Comparison of ENCODE assay signal across 8 cellular contexts in genomic region chr1:32413507-32414185, GRCh38. TPM values are rescaled to one million over a fixed set of nuclear protein-coding genes. Genes with fewer than 3 reads are reported as not detected.
DNase-seq lines count a peak whose midpoint lies in the region; ATAC-seq and TF ChIP-seq lines count a peak whose summit lies in the region.

No MANE protein-coding gene starts in this region.

- peaks cover 2 to 4% (median 2%) of the 10 kb centered on the region in 3 donors for H3K4me1 Mint-ChIP-seq in T-cell
- H3K4me1 Mint-ChIP-seq in activated naive CD8-positive, alpha-beta T cell treated with anti-CD3 and anti-CD28 coated beads, Interleukin-2, amount 10 ng/mL, durations not matched to agents 7 days and 5 days, result peaks cover 3% of the 10 kb centered on the region

- ATAC-seq in T-cell (replicated peaks in 1 of 4) (peak; percentile 64 to 89 (median 86)), HG03159 (IDR thresholded peaks at IDR 0.05; ENCODE audit: unreplicated experiment) (no peak)
- peak; percentile 78 for ATAC-seq in activated naive CD8-positive, alpha-beta T cell treated with anti-CD3 and anti-CD28 coated beads, Interleukin-2, amount 10 ng/mL, durations not matched to agents 7 days and 5 days (ENCODE audit: low read depth)

- H3K4me1 ChIP-seq in right atrium auricular region, result no peaks in the 10 kb centered on the region

- peaks cover 0 to 16% of the 10 kb centered on the region in 2 donors for H3K9me3 ChIP-seq in right atrium auricular region

- POLR2A ChIA-PET in T-cell (lab: Charles Lee), result no interaction called here
- POLR2A ChIA-PET in activated naive CD8-positive, alpha-beta T cell treated with anti-CD3 and anti-CD28 coated beads, Interleukin-2, amount 10 ng/mL, durations not matched to agents 7 days and 5 days (lab: Charles Lee), result no interaction called here

- no peaks in the 10 kb centered on the region for H3K36me3 ChIP-seq in right atrium auricular region

- no peaks in the 10 kb centered on the region for H3K36me3 Mint-ChIP-seq in T-cell
- no peaks in the 10 kb centered on the region for H3K36me3 Mint-ChIP-seq in activated naive CD8-positive, alpha-beta T cell treated with anti-CD3 and anti-CD28 coated beads, Interleukin-2, amount 10 ng/mL, durations not matched to agents 7 days and 5 days

- no peaks in the 10 kb centered on the region for H3K9me3 Mint-ChIP-seq in T-cell
- H3K9me3 Mint-ChIP-seq in activated naive CD8-positive, alpha-beta T cell treated with anti-CD3 and anti-CD28 coated beads, Interleukin-2, amount 10 ng/mL, durations not matched to agents 7 days and 5 days, result no peaks in the 10 kb centered on the region

- DNase-seq in GM03348 (ENCODE audit: low spot score) (peak; percentile 69), NCI-H1048 (lab: John Stamatoyannopoulos, UW) (peak; percentile 76), T-cell (peak; percentile 24 to 78 (median 60)), right atrium auricular region (ENCODE audit: low spot score) (peak; percentile 61), occipital lobe (lab: John Stamatoyannopoulos, UW) (no peak)
- peak; percentile 47 for DNase-seq in activated naive CD8-positive, alpha-beta T cell treated with anti-CD3 and anti-CD28 coated beads, Interleukin-2, amount 10 ng/mL, durations not matched to agents 7 days and 5 days
- peak; percentile 36 to 85 (median 65) for DNase-seq in stimulated activated CD4-positive, alpha-beta T cell treated with anti-CD3 and anti-CD28 coated beads, Interleukin-12 subunit alpha, Interleukin-12 subunit beta, amount 100 ng/mL, for 48 hours (ENCODE audit: low read depth in 2 of 3, low spot score in 1 of 3)

- H3K4me3 Mint-ChIP-seq in T-cell, result no peak overlapping the region
- no peak overlapping the region for H3K4me3 Mint-ChIP-seq in activated naive CD8-positive, alpha-beta T cell treated with anti-CD3 and anti-CD28 coated beads, Interleukin-2, amount 10 ng/mL, durations not matched to agents 7 days and 5 days

- no peak overlapping the region for H3K27ac ChIP-seq in right atrium auricular region

- no peaks in the 10 kb centered on the region for H3K27me3 ChIP-seq in right atrium auricular region

- H3K27ac Mint-ChIP-seq in T-cell, result peak overlapping the region in 1 of 2 donors; percentile 0
- no peak overlapping the region for H3K27ac Mint-ChIP-seq in activated naive CD8-positive, alpha-beta T cell treated with anti-CD3 and anti-CD28 coated beads, Interleukin-2, amount 10 ng/mL, durations not matched to agents 7 days and 5 days

- peak; percentile 40 to 75 for TF ChIP-seq CTCF in right atrium auricular region (IDR thresholded peaks at IDR 0.05)

- no peak overlapping the region for H3K4me3 ChIP-seq in right atrium auricular region

- CTCF ChIA-PET in T-cell (lab: Charles Lee), result interaction anchor here in 1 of 2 donors (0.5 to 1.3 kb wide), 3 partner anchors 12 to 264 kb away, joined by 3 to 5 read pairs (median 3); no protein-coding TSS in a partner anchor

- H3K27me3 Mint-ChIP-seq in T-cell, result peaks cover 8 to 21% of the 10 kb centered on the region in 2 donors
- H3K27me3 Mint-ChIP-seq in activated naive CD8-positive, alpha-beta T cell treated with anti-CD3 and anti-CD28 coated beads, Interleukin-2, amount 10 ng/mL, durations not matched to agents 7 days and 5 days, result peaks cover 22% of the 10 kb centered on the region

RNA-seq across cellular contexts. Expression of gene BSDC1, which starts 19.4 kb away (rescaled TPM):
- total RNA-seq in T-cell (100 to 1,000 TPM in 3 of 5 donors, 10 to 100 TPM in 2; 93.4 to 190 (median 105) TPM), right atrium auricular region (10 to 100 TPM; 47.1 to 49.7 TPM), occipital lobe (60.7 TPM)
- total RNA-seq in activated naive CD8-positive, alpha-beta T cell treated with anti-CD3 and anti-CD28 coated beads, Interleukin-2, amount 10 ng/mL, durations not matched to agents 7 days and 5 days, result 10 to 100 TPM; 58.0 to 63.2 TPM

RNA-seq across cellular contexts. Expression of gene ZBTB8B, which starts 51.2 kb away (rescaled TPM):
- total RNA-seq in T-cell (under 1 TPM in 1 of 5 donors, not detected in 4; 0.03 TPM), right atrium auricular region (under 1 TPM in 1 of 2 donors, not detected in 1; 0.04 TPM), occipital lobe (14.0 TPM)
- not detected for total RNA-seq in activated naive CD8-positive, alpha-beta T cell treated with anti-CD3 and anti-CD28 coated beads, Interleukin-2, amount 10 ng/mL, durations not matched to agents 7 days and 5 days

RNA-seq across cellular contexts. Expression of gene TSSK3, which starts 51.3 kb away (rescaled TPM):
- total RNA-seq in T-cell, result 1 to 10 TPM in 3 of 5 donors, under 1 TPM in 1, not detected in 1; 0.65 to 4.3 (median 2.3) TPM
- total RNA-seq in activated naive CD8-positive, alpha-beta T cell treated with anti-CD3 and anti-CD28 coated beads, Interleukin-2, amount 10 ng/mL, durations not matched to agents 7 days and 5 days, result 1 to 10 TPM in 1 of 2 experiments, under 1 TPM in 1; 0.51 to 1.6 TPM
- under 1 TPM; 0.63 to 0.70 TPM for total RNA-seq in right atrium auricular region
- not detected for total RNA-seq in occipital lobe

RNA-seq across cellular contexts. Expression of gene FAM229A, which starts 51.4 kb away (rescaled TPM):
- total RNA-seq in T-cell (10 to 100 TPM; 27.0 to 43.0 (median 32.0) TPM), right atrium auricular region (1 to 10 TPM in 1 of 2 donors, under 1 TPM in 1; 0.89 to 7.5 TPM), occipital lobe (1.6 TPM)
- total RNA-seq in activated naive CD8-positive, alpha-beta T cell treated with anti-CD3 and anti-CD28 coated beads, Interleukin-2, amount 10 ng/mL, durations not matched to agents 7 days and 5 days, result 10 to 100 TPM; 17.4 to 17.6 TPM

Comparison
In these comparisons a context has a peak if more than half of its experiments do, and no peak if none do; other contexts are left out.
1. RNA of gene ZBTB8B, which starts 51.2 kb away (total RNA-seq): 14.0 TPM in occipital lobe (single experiment); 0.04 TPM in right atrium auricular region, 0.03 TPM in T-cell and not detected in activated naive CD8-positive, alpha-beta T cell treated with anti-CD3 and anti-CD28 coated beads, Interleukin-2, amount 10 ng/mL, durations not matched to agents 7 days and 5 days; every median in the first group is over 10 times any median in the second.